Comparison of ENCODE assay signal across 8 cellular contexts in the genomic region with DNA sequence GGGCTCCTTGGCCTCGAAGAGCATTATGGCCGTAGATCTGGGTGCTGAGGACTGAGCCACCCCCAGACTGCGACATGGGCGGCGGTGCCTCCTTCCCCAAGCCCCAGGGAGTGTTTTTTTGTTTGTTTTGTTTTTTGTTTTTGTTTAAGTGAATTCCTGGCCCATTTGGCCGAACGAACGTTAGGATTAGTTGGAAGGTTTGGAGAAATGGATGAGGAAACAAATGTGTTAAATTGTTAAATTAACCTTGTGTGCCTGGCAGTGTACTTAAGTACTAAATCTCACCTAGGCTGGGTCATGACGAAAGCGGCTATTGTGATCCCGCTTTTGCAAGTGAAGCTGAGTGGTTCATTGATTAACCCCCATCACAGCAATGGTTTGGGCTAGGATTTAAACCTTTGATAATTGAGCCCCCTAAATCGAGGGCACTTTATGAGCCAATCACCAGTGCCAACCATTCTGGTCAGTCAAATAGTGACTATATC. TPM values are rescaled to one million over a fixed set of nuclear protein-coding genes. Genes with fewer than 3 reads are reported as not detected.
DNase-seq lines count a peak whose midpoint lies in the region; ATAC-seq and TF ChIP-seq lines count a peak whose summit lies in the region.

No MANE protein-coding gene starts in this region.

- ATAC-seq in HG02623 (IDR thresholded peaks at IDR 0.05; ENCODE audit: unreplicated experiment): no peak
- no peak for ATAC-seq in GM21825 (IDR thresholded peaks at IDR 0.05; ENCODE audit: unreplicated experiment)

- no peaks in the 10 kb centered on the region for H3K27me3 ChIP-seq in CD8-positive, alpha-beta memory T cell (ENCODE audit: insufficient read depth, low read length, poor library complexity, severe bottlenecking)

- intact Hi-C loops in dendritic cell treated with granulocyte-macrophage colony-stimulating factor and Interleukin-4, amounts not matched to agents 40 ng/mL and 50 ng/mL, for 4 days (cut with micrococcal nuclease): no loop called here

- H3K4me3 ChIP-seq in CD8-positive, alpha-beta memory T cell (ENCODE audit: low read length): peak overlapping the region; percentile 75

- no peaks in the 10 kb centered on the region for H3K36me3 ChIP-seq in CD8-positive, alpha-beta memory T cell (ENCODE audit: insufficient read depth, low read length)
- peaks cover 3% of the 10 kb centered on the region; the same call in 1 of the 2 replicates for H3K36me3 ChIP-seq in KOPT-K1 (ENCODE audit: insufficient read depth, low read length)

- peaks cover 0 to 11% (median 3%) of the 10 kb centered on the region in 3 donors for H3K36me3 Mint-ChIP-seq in CD8-positive, alpha-beta memory T cell
- H3K36me3 Mint-ChIP-seq in dendritic cell treated with granulocyte-macrophage colony-stimulating factor and Interleukin-4, amounts not matched to agents 40 ng/mL and 50 ng/mL, for 4 days (ENCODE audit: low read depth): peaks cover 19% of the 10 kb centered on the region
- H3K36me3 Mint-ChIP-seq in neural crest cell (ENCODE audit: low read depth): no peaks in the 10 kb centered on the region

- POLR2A ChIA-PET in CD8-positive, alpha-beta memory T cell (lab: Charles Lee): interaction anchor here (1.2 to 1.4 kb wide), 3 partner anchors 23 to 249 kb away, joined by 3 to 8 read pairs (median 3); a partner anchor contains a TSS

- H3K9me3 Mint-ChIP-seq in CD8-positive, alpha-beta memory T cell: no peaks in the 10 kb centered on the region
- no peaks in the 10 kb centered on the region for H3K9me3 Mint-ChIP-seq in dendritic cell treated with granulocyte-macrophage colony-stimulating factor and Interleukin-4, amounts not matched to agents 40 ng/mL and 50 ng/mL, for 4 days
- no peaks in the 10 kb centered on the region for H3K9me3 Mint-ChIP-seq in neural crest cell

- H3K4me1 Mint-ChIP-seq in CD8-positive, alpha-beta memory T cell: peaks cover 15 to 25% (median 20%) of the 10 kb centered on the region in 3 donors
- peaks cover 19% of the 10 kb centered on the region for H3K4me1 Mint-ChIP-seq in dendritic cell treated with granulocyte-macrophage colony-stimulating factor and Interleukin-4, amounts not matched to agents 40 ng/mL and 50 ng/mL, for 4 days (ENCODE audit: low read depth)
- H3K4me1 Mint-ChIP-seq in neural crest cell: peaks cover 14% of the 10 kb centered on the region

- H3K9me3 ChIP-seq in CD8-positive, alpha-beta memory T cell (ENCODE audit: low read length): no peaks in the 10 kb centered on the region
- H3K9me3 ChIP-seq in KOPT-K1 (ENCODE audit: insufficient read depth, low read length, poor library complexity, severe bottlenecking): no peaks in the 10 kb centered on the region

- CTCF ChIA-PET in CD8-positive, alpha-beta memory T cell (lab: Charles Lee): no interaction called here

- peak overlapping the region; percentile 97 to 99 (median 98) for H3K4me3 Mint-ChIP-seq in CD8-positive, alpha-beta memory T cell
- peak overlapping the region; percentile 89 for H3K4me3 Mint-ChIP-seq in dendritic cell treated with granulocyte-macrophage colony-stimulating factor and Interleukin-4, amounts not matched to agents 40 ng/mL and 50 ng/mL, for 4 days
- peak overlapping the region; percentile 90 for H3K4me3 Mint-ChIP-seq in neural crest cell

- no peaks in the 10 kb centered on the region for H3K27me3 Mint-ChIP-seq in CD8-positive, alpha-beta memory T cell
- no peaks in the 10 kb centered on the region for H3K27me3 Mint-ChIP-seq in dendritic cell treated with granulocyte-macrophage colony-stimulating factor and Interleukin-4, amounts not matched to agents 40 ng/mL and 50 ng/mL, for 4 days
- H3K27me3 Mint-ChIP-seq in neural crest cell (ENCODE audit: low read depth): no peaks in the 10 kb centered on the region

- TF ChIP-seq CTCF in neural crest cell (conservative IDR thresholded peaks at IDR 0.05): no peak

- H3K27ac Mint-ChIP-seq in CD8-positive, alpha-beta memory T cell: peak overlapping the region; percentile 86 to 98 (median 94)
- peak overlapping the region; percentile 99 for H3K27ac Mint-ChIP-seq in dendritic cell treated with granulocyte-macrophage colony-stimulating factor and Interleukin-4, amounts not matched to agents 40 ng/mL and 50 ng/mL, for 4 days
- H3K27ac Mint-ChIP-seq in neural crest cell (ENCODE audit: unreplicated experiment): peak overlapping the region; percentile 81

- H3K27ac ChIP-seq in CD8-positive, alpha-beta memory T cell (ENCODE audit: low read depth, low read length): peak overlapping the region; percentile 73
- H3K27ac ChIP-seq in KOPT-K1 (ENCODE audit: low read depth, low read length, poor library complexity, severe bottlenecking): peak overlapping the region; percentile 71

- DNase-seq in CD8-positive, alpha-beta memory T cell: no peak
- no peak for DNase-seq in neural crest cell (ENCODE audit: low read depth, low spot score)
- no peak for DNase-seq in NCI-H774 (lab: John Stamatoyannopoulos, UW)
- DNase-seq in stimulated activated CD4-positive, alpha-beta T cell treated with anti-CD3 and anti-CD28 coated beads, Interleukin-1b, Interleukin-23, amount 100 ng/mL, for 48 hours: no peak

- H3K4me1 ChIP-seq in CD8-positive, alpha-beta memory T cell (ENCODE audit: insufficient read depth, low read length): peaks cover 12% of the 10 kb centered on the region

RNA-seq across cellular contexts. Expression of a gene that starts 22.9 kb away (rescaled TPM):
- total RNA-seq in CD8-positive, alpha-beta memory T cell: 100 to 1,000 TPM; 870 to 904 TPM
- 884 TPM for polyA plus RNA-seq in CD8-positive, alpha-beta memory T cell
- total RNA-seq in neural crest cell: 921 and 943 TPM in 2 replicates

RNA-seq across cellular contexts. Expression of a gene that starts 23.5 kb away (rescaled TPM):
- 10 to 100 TPM; 29.0 to 29.3 TPM for total RNA-seq in CD8-positive, alpha-beta memory T cell
- 5.9 TPM for polyA plus RNA-seq in CD8-positive, alpha-beta memory T cell
- total RNA-seq in neural crest cell: 37.3 and 37.6 TPM in 2 replicates

RNA-seq across cellular contexts. Expression of a gene that starts 35.8 kb away (rescaled TPM):
- total RNA-seq in CD8-positive, alpha-beta memory T cell: 1 to 10 TPM; 2.8 to 3.2 TPM
- 2.0 TPM for polyA plus RNA-seq in CD8-positive, alpha-beta memory T cell
- total RNA-seq in neural crest cell: 9.4 and 10.6 TPM in 2 replicates
